1 cellular context compared by ENCODE assay signal in the genomic region with DNA sequence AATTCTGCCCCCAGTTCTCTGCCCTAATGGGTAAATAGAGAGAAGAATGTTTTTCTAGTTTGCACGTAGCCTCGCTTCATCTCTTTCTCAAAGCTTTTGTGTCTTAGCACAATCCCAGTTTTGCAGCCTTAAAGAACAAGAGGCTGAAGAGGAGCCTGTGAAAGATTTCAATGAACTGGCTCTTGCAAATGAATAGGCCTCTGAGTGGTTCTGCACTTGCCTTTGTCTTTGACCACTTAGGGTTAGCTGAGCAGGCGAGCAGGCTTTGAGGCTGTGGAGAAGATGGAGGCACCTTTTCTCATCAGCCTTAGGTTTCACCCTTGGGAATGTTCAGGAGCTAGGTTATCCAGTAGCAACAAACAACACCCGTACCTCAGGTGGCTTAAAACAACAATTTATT.
TF ChIP-seq lines count a peak whose summit lies in the region.

No MANE protein-coding gene starts in this region.

TF ChIP-seq in GM12878, 131 proteins besides CTCF, POLR2A, EP300 and RAD21:
- TF ChIP-seq POLR2AphosphoS2 (IDR thresholded peaks at IDR 0.05; ENCODE audit: low read depth, low read length), result no peak
- TF ChIP-seq CHD2 (IDR thresholded peaks at IDR 0.05; ENCODE audit: borderline replicate concordance, low read depth, low read length), result no peak
- no peak for TF ChIP-seq ZNF274 (IDR thresholded peaks at IDR 0.05; ENCODE audit: insufficient read depth, insufficient read length)
- no peak for TF ChIP-seq BRCA1 (IDR thresholded peaks at IDR 0.05; ENCODE audit: low read depth, low read length)
- TF ChIP-seq CEBPZ (IDR thresholded peaks at IDR 0.05; ENCODE audit: low read depth, low read length), result no peak
- no peak for TF ChIP-seq SMAD1 (IDR thresholded peaks at IDR 0.05; ENCODE audit: low read depth, partially characterized antibody)
- no peak for TF ChIP-seq TCF3 (IDR thresholded peaks at IDR 0.05; ENCODE audit: borderline replicate concordance, insufficient read depth, low read depth, low read length)
- TF ChIP-seq IRF5 (IDR thresholded peaks at IDR 0.05; ENCODE audit: borderline replicate concordance), result no peak
- TF ChIP-seq BCL11A (IDR thresholded peaks at IDR 0.05; ENCODE audit: low read depth, low read length), result no peak
